In genomic region chr18:3624818-3625716, GRCh38 we compare ENCODE assay signal across 8 cellular contexts.
A peak's percentile ranks its signal among the peaks of the same experiment; 100 is the strongest.
DNase-seq lines count a peak whose midpoint lies in the region; ATAC-seq and TF ChIP-seq lines count a peak whose summit lies in the region.

No MANE protein-coding gene starts in this region.

- peak; percentile 29 for DNase-seq in GF-D8 (lab: John Stamatoyannopoulos, UW)
- peak; percentile 86 for DNase-seq in activated effector memory CD4-positive, alpha-beta T cell treated with anti-CD3 and anti-CD28 coated beads, Interleukin-2, amount 50 U/mL, for 16 hours
- DNase-seq in Right ventricle myocardium superior: no peak
- DNase-seq in HAP-1 (ENCODE audit: low spot score in 2 of 2): no peak

- no peak for TF ChIP-seq CTCF in OCI-LY3 (IDR thresholded peaks at IDR 0.05; ENCODE audit: low read depth, low read length)

- ATAC-seq in Right ventricle myocardium superior (ENCODE audit: poor library complexity) (peak; percentile 32), GM21367 (IDR thresholded peaks at IDR 0.05; ENCODE audit: unreplicated experiment) (no peak), GM19455 (IDR thresholded peaks at IDR 0.05; ENCODE audit: unreplicated experiment) (no peak)

- no peaks in the 10 kb centered on the region for H3K36me3 ChIP-seq in OCI-LY3 (replicated peaks; ENCODE audit: low read depth, low read length)
- H3K36me3 ChIP-seq in skeletal muscle tissue (ENCODE audit: control insufficient read depth in 3 of 3, insufficient read depth in 3 of 3, low read length in 3 of 3): no peaks in the 10 kb centered on the region
- no peaks in the 10 kb centered on the region for H3K36me3 ChIP-seq in HAP-1 (replicated peaks)

- H3K27me3 ChIP-seq in OCI-LY3 (ENCODE audit: low read depth, low read length) (0 out of 2 replicates have a peak, but pooled peaks cover 6% of the 10 kb centered on the region), skeletal muscle tissue (ENCODE audit: control insufficient read depth in 3 of 3, insufficient read depth in 3 of 3, low read length in 3 of 3) (no peaks in the 10 kb centered on the region), HAP-1 (ENCODE audit: low read depth) (no peaks in the 10 kb centered on the region)

- H4K20me1 ChIP-seq in OCI-LY3 (ENCODE audit: insufficient read depth, low read length): no peaks in the 10 kb centered on the region

- peak overlapping the region; percentile 48 for H3K4me2 ChIP-seq in OCI-LY3 (ENCODE audit: low read length)

- H3K9me3 ChIP-seq in OCI-LY3 (ENCODE audit: insufficient read depth, low read length) (no peaks in the 10 kb centered on the region), skeletal muscle tissue (ENCODE audit: control insufficient read depth in 3 of 3, low read length in 3 of 3) (no peaks in the 10 kb centered on the region), HAP-1 (no peaks in the 10 kb centered on the region)

- H2AFZ ChIP-seq in OCI-LY3 (ENCODE audit: low read depth, low read length): no peak overlapping the region

- H3K9ac ChIP-seq in OCI-LY3 (ENCODE audit: low read length) (no peak overlapping the region), skeletal muscle tissue (ENCODE audit: low read depth in 1 of 3, low read length in 3 of 3) (peak overlapping the region in 1 of 3 donors; percentile 54)

- no peaks in the 10 kb centered on the region for H3K79me2 ChIP-seq in OCI-LY3 (ENCODE audit: low read length)

- intact Hi-C loops in Right ventricle myocardium superior (cut with DNase I): no loop called here

- no peak overlapping the region for H3K27ac ChIP-seq in OCI-LY3 (ENCODE audit: low read length)
- H3K27ac ChIP-seq in skeletal muscle tissue (ENCODE audit: low read depth, low read length): peak overlapping the region; percentile 79

- in situ Hi-C loops in HAP-1 (cut with MboI; ENCODE audit: low sequenced_read_pairs): no loop called here

- H3K4me3 ChIP-seq in OCI-LY3 (ENCODE audit: low read length) (peak overlapping the region; percentile 27; the same call in 1 of the 2 replicates), skeletal muscle tissue (ENCODE audit: low read length in 3 of 3) (no peak overlapping the region), HAP-1 (no peak overlapping the region)

- H3K4me1 ChIP-seq in OCI-LY3 (ENCODE audit: low read length): peaks cover 18% of the 10 kb centered on the region
- H3K4me1 ChIP-seq in skeletal muscle tissue (ENCODE audit: control insufficient read depth in 3 of 3, insufficient read depth in 3 of 3, low read length in 3 of 3): peaks cover 20 to 22% (median 20%) of the 10 kb centered on the region in 3 donors
- peaks cover 12% of the 10 kb centered on the region for H3K4me1 ChIP-seq in HAP-1

Comparison
In these comparisons a context has a peak if more than half of its experiments do, and no peak if none do; other contexts are left out.
1. DNase-seq: peak in GF-D8 (single experiment) and activated effector memory CD4-positive, alpha-beta T cell treated with anti-CD3 and anti-CD28 coated beads, Interleukin-2, amount 50 U/mL, for 16 hours (single experiment); none in Right ventricle myocardium superior (single experiment) and HAP-1 (0 of 2).